8 cellular contexts compared by ENCODE assay signal in the genomic region with DNA sequence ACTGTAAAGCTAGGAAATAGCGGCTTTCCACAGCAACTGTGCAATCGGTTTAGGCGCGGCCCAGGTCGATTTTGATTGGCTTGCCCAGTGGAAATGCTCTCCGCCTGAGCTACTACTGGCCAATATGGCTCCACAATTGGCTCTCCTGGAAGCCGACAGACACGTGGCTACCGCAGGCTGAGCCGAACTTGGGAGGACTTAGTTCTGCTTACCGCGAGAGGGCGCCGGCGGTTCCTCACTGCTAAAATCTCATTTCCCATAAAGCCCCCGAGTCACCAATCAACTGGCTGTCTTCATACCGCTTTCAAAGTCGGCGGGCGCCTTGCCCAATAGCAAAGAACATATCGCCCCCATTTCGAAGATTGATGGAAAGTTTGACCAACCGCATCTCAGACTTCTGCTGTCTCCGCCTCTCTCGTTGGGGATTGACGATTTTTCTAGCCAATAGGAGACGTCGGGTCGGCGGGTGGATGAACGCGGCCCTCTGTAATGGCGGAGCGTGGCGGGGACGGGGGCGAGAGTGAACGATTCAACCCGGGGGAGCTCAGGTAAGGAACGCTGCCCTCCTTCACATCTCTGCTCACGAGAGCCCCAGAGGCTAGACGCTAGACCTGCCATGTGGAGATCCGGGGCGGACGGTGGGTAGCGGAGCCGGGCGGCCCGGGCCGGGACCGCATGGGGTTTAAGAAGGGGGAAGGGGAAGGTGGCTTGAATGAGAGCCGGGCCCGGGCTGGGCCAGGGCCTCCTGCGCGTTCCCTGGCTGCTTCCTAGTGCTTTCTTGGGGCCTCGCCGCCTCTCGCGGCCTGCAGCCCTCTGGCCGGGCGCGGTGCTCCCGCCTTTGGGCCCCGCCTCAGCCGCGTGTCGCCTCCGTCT. TPM values are rescaled to one million over a fixed set of nuclear protein-coding genes. Genes with fewer than 3 reads are reported as not detected.
DNase-seq lines count a peak whose midpoint lies in the region; ATAC-seq, FAIRE-seq and TF ChIP-seq lines count a peak whose summit lies in the region.

A gene (plus strand): TSS at position 473 of the 873 bp plus-strand sequence. CDS start 17 bp downstream, at position 490.

- intact Hi-C loops in left ventricle myocardium superior (cut with micrococcal nuclease), result no loop called here
- intact Hi-C loops in psoas muscle (cut with DNase I), result no loop called here
- intact Hi-C loops in uterus (cut with DNase I; ENCODE audit: low total_unique reads), result no loop called here

- DNase-seq in GM12892 (ENCODE audit: insufficient read length) (peak; percentile 59), NCI-H146 treated with DMSO at 0.1 percent for 48 hours (lab: John Stamatoyannopoulos, UW; ENCODE audit: unreplicated experiment) (peak; percentile 96), amygdala (lab: John Stamatoyannopoulos, UW) (peak; percentile 40 to 99 (median 97)), left ventricle myocardium superior (peak; percentile 99), psoas muscle (peak; percentile 100), uterus (peak; percentile 99 to 100)

- peak; percentile 96 for ATAC-seq in HG02870 (IDR thresholded peaks at IDR 0.05; ENCODE audit: unreplicated experiment)
- ATAC-seq in left ventricle myocardium superior, result peak; percentile 97
- peak; percentile 97 to 98 (median 97) for ATAC-seq in psoas muscle

- H3K4me3 Mint-ChIP-seq in T-helper 1 cell treated with Interleukin-12 subunit alpha and Interleukin-12 subunit beta and Interleukin-4 antibody, amounts not matched to agents 30 μg/mL and 1 μg/mL, for 36 hours, result peak within 1 kb of the TSS; percentile 98

- H3K36me3 ChIP-seq in psoas muscle (ENCODE audit: insufficient read depth in 1 of 2, low read depth in 1 of 2) (no peaks in the 10 kb centered on the region), uterus (no peaks in the 10 kb centered on the region)

- H3K27me3 ChIP-seq in psoas muscle (ENCODE audit: insufficient read depth in 3 of 3, low read length in 2 of 3), result no peaks in the 10 kb centered on the region
- no peaks in the 10 kb centered on the region for H3K27me3 ChIP-seq in uterus

- H3K4me1 ChIP-seq in psoas muscle (peaks cover 32% of the 10 kb centered on the region), uterus (peaks cover 0 to 5% of the 10 kb centered on the region in 2 donors)

- H3K4me3 ChIP-seq in psoas muscle, result peak within 1 kb of the TSS; percentile 96
- H3K4me3 ChIP-seq in uterus, result peak within 1 kb of the TSS; percentile 95 to 99

- no peaks in the 10 kb centered on the region for H3K9me3 Mint-ChIP-seq in T-helper 1 cell treated with Interleukin-12 subunit alpha and Interleukin-12 subunit beta and Interleukin-4 antibody, amounts not matched to agents 30 μg/mL and 1 μg/mL, for 36 hours

- WGBS in psoas muscle, 3 donors, result 0 to 1% (median 1%) methylated on average over 50 to 68 of the region's 68 CpGs

- H3K36me3 Mint-ChIP-seq in T-helper 1 cell treated with Interleukin-12 subunit alpha and Interleukin-12 subunit beta and Interleukin-4 antibody, amounts not matched to agents 30 μg/mL and 1 μg/mL, for 36 hours (ENCODE audit: low read depth), result peaks cover 8% of the 10 kb centered on the region

- peak; percentile 82 for TF ChIP-seq POLR2A in GM12892 (IDR thresholded peaks at IDR 0.05; ENCODE audit: low read depth, low read length)
- TF ChIP-seq POLR2A in uterus (IDR thresholded peaks at IDR 0.05), result peak in 1 of 2 donors; percentile 30

- H3K27ac ChIP-seq in psoas muscle (peak within 1 kb of the TSS; percentile 91), uterus (peak within 1 kb of the TSS; percentile 84 to 85)

- H3K9me3 ChIP-seq in psoas muscle (peaks cover 4% of the 10 kb centered on the region), uterus (no peaks in the 10 kb centered on the region)

- peak; percentile 99 for FAIRE-seq in GM12892 (lab: Jason Lieb, UNC)

- H3K4me1 Mint-ChIP-seq in T-helper 1 cell treated with Interleukin-12 subunit alpha and Interleukin-12 subunit beta and Interleukin-4 antibody, amounts not matched to agents 30 μg/mL and 1 μg/mL, for 36 hours (ENCODE audit: low read depth), result peaks cover 32% of the 10 kb centered on the region

- TF ChIP-seq CTCF in psoas muscle (IDR thresholded peaks at IDR 0.05), result peak; percentile 66
- peak; percentile 79 to 88 (median 84) for TF ChIP-seq CTCF in uterus (IDR thresholded peaks at IDR 0.05)

- H3K27ac Mint-ChIP-seq in T-helper 1 cell treated with Interleukin-12 subunit alpha and Interleukin-12 subunit beta and Interleukin-4 antibody, amounts not matched to agents 30 μg/mL and 1 μg/mL, for 36 hours, result peak within 1 kb of the TSS; percentile 98

- H3K27me3 Mint-ChIP-seq in T-helper 1 cell treated with Interleukin-12 subunit alpha and Interleukin-12 subunit beta and Interleukin-4 antibody, amounts not matched to agents 30 μg/mL and 1 μg/mL, for 36 hours (ENCODE audit: low read depth), result no peaks in the 10 kb centered on the region

RNA-seq across cellular contexts. Expression of the gene that starts here (rescaled TPM):
- 74.6 TPM for polyA plus RNA-seq in GM12892 (2012; ENCODE audit: missing spikeins)
- total RNA-seq in left ventricle myocardium superior, result 15.5 TPM
- 10 to 100 TPM; 20.9 to 44.3 (median 44.0) TPM for total RNA-seq in psoas muscle
- polyA plus RNA-seq in psoas muscle, result 10 to 100 TPM; 18.4 to 30.5 (median 23.5) TPM
- 100 to 1,000 TPM in 1 of 4 donors, 10 to 100 TPM in 3; 49.7 to 109 (median 77.7) TPM for total RNA-seq in uterus

Comparison
In these comparisons a context has a peak if more than half of its experiments do, and no peak if none do; other contexts are left out.
1. Peak in every context shown above with its lines: DNase-seq, ATAC-seq, H3K4me3 ChIP-seq and H3K27ac ChIP-seq.